1 cellular context compared by ENCODE assay signal in the genomic region with DNA sequence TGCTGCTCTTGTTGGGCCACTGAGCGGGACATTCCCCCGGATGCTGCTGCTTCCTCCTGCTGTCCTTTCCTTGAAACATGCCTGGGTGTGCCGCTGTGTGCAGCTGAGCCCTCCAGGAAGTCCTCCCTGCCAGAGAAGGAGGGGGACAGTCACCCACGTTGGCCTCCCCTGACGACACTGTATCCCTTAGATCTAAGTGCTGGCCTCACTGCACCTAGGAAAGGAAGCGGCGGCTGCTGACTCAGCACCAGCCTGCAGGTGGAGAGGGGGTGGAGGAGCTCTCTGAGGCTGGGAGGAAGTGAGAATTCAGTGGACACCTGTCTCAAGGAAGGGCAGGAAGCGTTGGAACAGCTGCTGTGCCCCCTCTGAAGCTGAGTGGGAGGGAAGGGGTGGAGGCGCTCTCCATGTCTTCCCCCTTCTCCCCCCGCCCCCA.
A peak's percentile ranks its signal among the peaks of the same experiment; 100 is the strongest.
TF ChIP-seq lines count a peak whose summit lies in the region.

No MANE protein-coding gene starts in this region.

TF ChIP-seq in WTC11, 78 proteins besides CTCF, POLR2A, EP300 and RAD21 (continued from another document):
- TF ChIP-seq, protein P1, sequence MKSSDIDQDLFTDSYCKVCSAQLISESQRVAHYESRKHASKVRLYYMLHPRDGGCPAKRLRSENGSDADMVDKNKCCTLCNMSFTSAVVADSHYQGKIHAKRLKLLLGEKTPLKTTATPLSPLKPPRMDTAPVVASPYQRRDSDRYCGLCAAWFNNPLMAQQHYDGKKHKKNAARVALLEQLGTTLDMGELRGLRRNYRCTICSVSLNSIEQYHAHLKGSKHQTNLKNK (CRISPR knock-in tag; IDR thresholded peaks at IDR 0.05) = no peak
- TF ChIP-seq CREB1 (CRISPR knock-in tag; IDR thresholded peaks at IDR 0.05) = no peak
- TF ChIP-seq, protein P2, sequence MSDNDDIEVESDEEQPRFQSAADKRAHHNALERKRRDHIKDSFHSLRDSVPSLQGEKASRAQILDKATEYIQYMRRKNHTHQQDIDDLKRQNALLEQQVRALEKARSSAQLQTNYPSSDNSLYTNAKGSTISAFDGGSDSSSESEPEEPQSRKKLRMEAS (CRISPR knock-in tag; IDR thresholded peaks at IDR 0.05) = 0 out of 2 replicates have a peak, but pooled peaks have one; percentile 26
- TF ChIP-seq, protein P3, sequence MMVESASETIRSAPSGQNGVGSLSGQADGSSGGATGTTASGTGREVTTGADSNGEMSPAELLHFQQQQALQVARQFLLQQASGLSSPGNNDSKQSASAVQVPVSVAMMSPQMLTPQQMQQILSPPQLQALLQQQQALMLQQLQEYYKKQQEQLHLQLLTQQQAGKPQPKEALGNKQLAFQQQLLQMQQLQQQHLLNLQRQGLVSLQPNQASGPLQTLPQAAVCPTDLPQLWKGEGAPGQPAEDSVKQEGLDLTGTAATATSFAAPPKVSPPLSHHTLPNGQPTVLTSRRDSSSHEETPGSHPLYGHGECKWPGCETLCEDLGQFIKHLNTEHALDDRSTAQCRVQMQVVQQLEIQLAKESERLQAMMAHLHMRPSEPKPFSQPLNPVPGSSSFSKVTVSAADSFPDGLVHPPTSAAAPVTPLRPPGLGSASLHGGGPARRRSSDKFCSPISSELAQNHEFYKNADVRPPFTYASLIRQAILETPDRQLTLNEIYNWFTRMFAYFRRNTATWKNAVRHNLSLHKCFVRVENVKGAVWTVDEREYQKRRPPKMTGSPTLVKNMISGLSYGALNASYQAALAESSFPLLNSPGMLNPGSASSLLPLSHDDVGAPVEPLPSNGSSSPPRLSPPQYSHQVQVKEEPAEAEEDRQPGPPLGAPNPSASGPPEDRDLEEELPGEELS (CRISPR knock-in tag; IDR thresholded peaks at IDR 0.05) = no peak
- no peak for TF ChIP-seq EMX1 (CRISPR knock-in tag; IDR thresholded peaks at IDR 0.05)
- TF ChIP-seq, protein P4, sequence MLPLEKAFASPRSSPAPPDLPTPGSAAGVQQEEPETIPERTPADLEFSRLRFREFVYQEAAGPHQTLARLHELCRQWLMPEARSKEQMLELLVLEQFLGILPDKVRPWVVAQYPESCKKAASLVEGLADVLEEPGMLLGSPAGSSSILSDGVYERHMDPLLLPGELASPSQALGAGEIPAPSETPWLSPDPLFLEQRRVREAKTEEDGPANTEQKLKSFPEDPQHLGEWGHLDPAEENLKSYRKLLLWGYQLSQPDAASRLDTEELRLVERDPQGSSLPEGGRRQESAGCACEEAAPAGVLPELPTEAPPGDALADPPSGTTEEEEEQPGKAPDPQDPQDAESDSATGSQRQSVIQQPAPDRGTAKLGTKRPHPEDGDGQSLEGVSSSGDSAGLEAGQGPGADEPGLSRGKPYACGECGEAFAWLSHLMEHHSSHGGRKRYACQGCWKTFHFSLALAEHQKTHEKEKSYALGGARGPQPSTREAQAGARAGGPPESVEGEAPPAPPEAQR (CRISPR knock-in tag; IDR thresholded peaks at IDR 0.05) = no peak
- TF ChIP-seq, protein P5, sequence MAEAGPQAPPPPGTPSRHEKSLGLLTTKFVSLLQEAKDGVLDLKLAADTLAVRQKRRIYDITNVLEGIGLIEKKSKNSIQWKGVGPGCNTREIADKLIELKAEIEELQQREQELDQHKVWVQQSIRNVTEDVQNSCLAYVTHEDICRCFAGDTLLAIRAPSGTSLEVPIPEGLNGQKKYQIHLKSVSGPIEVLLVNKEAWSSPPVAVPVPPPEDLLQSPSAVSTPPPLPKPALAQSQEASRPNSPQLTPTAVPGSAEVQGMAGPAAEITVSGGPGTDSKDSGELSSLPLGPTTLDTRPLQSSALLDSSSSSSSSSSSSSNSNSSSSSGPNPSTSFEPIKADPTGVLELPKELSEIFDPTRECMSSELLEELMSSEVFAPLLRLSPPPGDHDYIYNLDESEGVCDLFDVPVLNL (CRISPR knock-in tag; IDR thresholded peaks at IDR 0.05; ENCODE audit: borderline replicate concordance, low read depth) = no peak
- TF ChIP-seq ZNF423 (CRISPR knock-in tag; IDR thresholded peaks at IDR 0.05) = 0 out of 2 replicates have a peak, but pooled peaks have one; percentile 25
- no peak for TF ChIP-seq MYBL2 (CRISPR knock-in tag; IDR thresholded peaks at IDR 0.05)
- no peak for TF ChIP-seq ZNF396 (CRISPR knock-in tag; IDR thresholded peaks at IDR 0.05; ENCODE audit: borderline replicate concordance)
- TF ChIP-seq ZNF263 (CRISPR knock-in tag; IDR thresholded peaks at IDR 0.05; ENCODE audit: low read depth) = peak; percentile 53; the same call in 1 of the 2 replicates
- TF ChIP-seq, protein P6, sequence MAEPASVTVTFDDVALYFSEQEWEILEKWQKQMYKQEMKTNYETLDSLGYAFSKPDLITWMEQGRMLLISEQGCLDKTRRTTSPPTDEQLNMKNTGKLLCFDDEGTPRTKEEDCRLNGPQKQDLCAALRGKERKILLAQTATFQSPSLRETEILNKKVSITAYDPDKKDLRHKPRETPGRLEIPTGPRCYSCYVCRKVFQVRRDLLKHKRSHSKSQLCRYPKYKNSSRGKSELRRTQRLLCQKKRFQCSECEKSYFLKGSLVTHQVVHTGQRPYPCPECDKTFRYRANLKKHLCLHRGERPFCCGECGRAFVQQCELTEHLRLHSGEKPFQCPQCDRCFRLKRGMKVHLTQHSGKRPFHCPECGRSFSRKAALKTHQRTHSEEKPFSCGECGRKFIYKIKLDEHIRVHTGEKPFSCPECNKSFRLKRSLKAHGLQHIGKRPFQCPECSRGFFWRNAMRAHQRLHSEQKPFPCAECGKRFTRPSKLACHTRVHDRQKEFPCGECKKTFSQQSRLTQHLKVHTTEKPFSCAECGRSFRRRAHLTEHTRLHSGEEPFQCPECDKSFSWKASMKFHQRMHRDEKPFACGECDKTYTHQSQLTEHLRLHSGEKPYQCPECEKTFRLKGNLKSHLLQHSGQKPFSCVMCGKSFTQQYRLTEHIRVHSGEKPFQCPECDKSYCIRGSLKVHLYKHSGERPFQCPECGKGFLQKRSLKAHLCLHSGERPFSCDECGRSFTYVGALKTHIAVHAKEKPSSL (CRISPR knock-in tag; conservative IDR thresholded peaks at IDR 0.05) = no peak
